In the genomic region with DNA sequence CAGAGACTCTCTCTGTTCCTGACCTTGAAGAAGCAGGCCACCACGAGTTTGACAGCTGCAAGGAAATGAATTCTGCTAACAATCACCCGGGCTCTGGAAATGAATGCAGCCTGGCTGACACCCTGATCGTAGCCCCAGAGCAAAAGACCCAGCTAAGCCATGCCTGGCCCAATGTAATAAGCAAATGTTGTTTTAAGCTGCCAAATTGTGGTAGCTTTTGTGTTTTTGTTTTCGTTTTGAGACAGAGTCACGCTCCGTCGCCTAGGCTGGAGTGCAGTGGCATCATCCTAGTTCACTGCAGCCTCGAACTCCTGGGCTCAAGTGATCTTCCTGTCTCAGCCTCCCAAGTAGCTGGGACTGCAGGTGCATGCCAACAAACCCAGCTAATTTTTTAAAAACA, we compare ENCODE assay signal across 27 cellular contexts. TPM values are rescaled to one million over a fixed set of nuclear protein-coding genes. Genes with fewer than 3 reads are reported as not detected.
DNase-seq lines count a peak whose midpoint lies in the region; ATAC-seq, FAIRE-seq and TF ChIP-seq lines count a peak whose summit lies in the region.
"Had no signal": no experiment of that assay in that cellular context is flagged by ENCODE, and none has a peak within 500 bp of the region (broad histone marks: within the 10 kb centered on the region; RNA-seq: fewer than 3 reads in every experiment).

No MANE protein-coding gene starts in this region.

- in situ Hi-C loops in HepG2 (cut with HindIII; ENCODE audit: extremely low pct_ligation_motif_present, low pct_unique_long_range_greater_than_20kb) = no loop called here

- TF ChIP-seq EP300 in HepG2 (IDR thresholded peaks at IDR 0.05; ENCODE audit: low read depth in 2 of 2, low read length in 2 of 2) (no peak), HepG2 (CRISPR knock-in tag; IDR thresholded peaks at IDR 0.05; ENCODE audit: borderline replicate concordance) (no peak)

- H3K4me3 ChIP-seq in HepG2 (replicated peaks in 1 of 3; ENCODE audit: insufficient read depth in 1 of 3, low read depth in 2 of 3, low read length in 3 of 3) = 0 out of 6 replicates have a peak overlapping the region, but pooled peaks of 1 of the 3 experiments have one; percentile 12
- no peak overlapping the region for H3K4me3 ChIP-seq in right lobe of liver
- no peak overlapping the region for H3K4me3 ChIP-seq in kidney (ENCODE audit: low read length in 2 of 2)
- H3K4me3 ChIP-seq: psoas muscle had no signal

- H3K9me3 ChIP-seq in HepG2 (ENCODE audit: low read length) (no peaks in the 10 kb centered on the region), right lobe of liver (no peaks in the 10 kb centered on the region), kidney (ENCODE audit: control insufficient read depth in 1 of 2, low read length in 2 of 2) (no peaks in the 10 kb centered on the region)
- H3K9me3 ChIP-seq: psoas muscle had no signal

- H3K4me1 ChIP-seq in HepG2 (ENCODE audit: insufficient read depth, low read length) (peaks cover 74% of the 10 kb centered on the region), right lobe of liver (peaks cover 0 to 44% (median 3%) of the 10 kb centered on the region in 4 donors), kidney (ENCODE audit: control insufficient read depth in 1 of 2, insufficient read depth in 1 of 2, low read depth in 1 of 2, low read length in 2 of 2) (no peaks in the 10 kb centered on the region)

- CTCF ChIA-PET in HepG2 (lab: Yijun Ruan, JAX; ENCODE audit: low intra/inter-chr PET ratio, low total read pairs) = no interaction called here

- intact Hi-C loops in HepG2 (cut with micrococcal nuclease; ENCODE audit: unreplicated experiment) = no loop called here
- intact Hi-C loops in right lobe of liver (cut with DNase I) = no loop called here
- intact Hi-C loops in kidney (cut with DNase I) = no loop called here

- H3K4me2 ChIP-seq in HepG2 (ENCODE audit: low read depth, low read length) = peak overlapping the region; percentile 60

- ATAC-seq in HepG2 (no peak), right lobe of liver (no peak), HG03280 (IDR thresholded peaks at IDR 0.05; ENCODE audit: unreplicated experiment) (peak; percentile 40), GM21717 (IDR thresholded peaks at IDR 0.05; ENCODE audit: unreplicated experiment) (no peak), HG03039 (IDR thresholded peaks at IDR 0.05; ENCODE audit: unreplicated experiment) (no peak)
- ATAC-seq: activated CD8-positive, alpha-beta T cell treated with anti-CD3 and anti-CD28 coated beads, Interleukin-2, amount 10 ng/mL, durations not matched to agents 7 days and 5 days had no signal

- FAIRE-seq in HepG2 (lab: Jason Lieb, UNC) = no peak
- FAIRE-seq in kidney (lab: Jason Lieb, UNC) = no peak
- FAIRE-seq: endothelial cell of umbilical vein, GM19239 had no signal

- no peaks in the 10 kb centered on the region for H4K20me1 ChIP-seq in HepG2 (ENCODE audit: insufficient read depth, low read length)

- TF ChIP-seq POLR2A in HepG2 (IDR thresholded peaks at IDR 0.05; ENCODE audit: insufficient read depth in 1 of 2, low read depth in 2 of 2, low read length in 2 of 2) = no peak
- no peak for TF ChIP-seq POLR2A in right lobe of liver (IDR thresholded peaks at IDR 0.05)

- no peaks in the 10 kb centered on the region for H3K36me3 ChIP-seq in HepG2 (replicated peaks in 1 of 2; ENCODE audit: control insufficient read depth in 1 of 2, insufficient read depth in 2 of 2, low read length in 2 of 2)
- H3K36me3 ChIP-seq in right lobe of liver = no peaks in the 10 kb centered on the region
- no peaks in the 10 kb centered on the region for H3K36me3 ChIP-seq in kidney (ENCODE audit: control insufficient read depth in 1 of 2, insufficient read depth in 2 of 2, low read length in 2 of 2)

- BruUV-seq in HepG2 (replicated peaks; lab: Mats Ljungman, UMichigan) = no TSS peak

- no peak for TF ChIP-seq CTCF in HepG2 (CRISPR knock-in tag; IDR thresholded peaks at IDR 0.05)
- TF ChIP-seq CTCF in right lobe of liver (IDR thresholded peaks at IDR 0.05) = no peak
- TF ChIP-seq CTCF in kidney (IDR thresholded peaks at IDR 0.05; ENCODE audit: borderline replicate concordance, extremely low read depth, insufficient read depth) = no peak

- no peak overlapping the region for H3K27ac ChIP-seq in HepG2 (ENCODE audit: extremely low read length, insufficient read depth, low read length)
- peak overlapping the region in 1 of 3 donors; percentile 40 for H3K27ac ChIP-seq in right lobe of liver
- H3K27ac ChIP-seq in kidney (ENCODE audit: low read depth in 2 of 2, low read length in 2 of 2) = no peak overlapping the region
- H3K27ac ChIP-seq: psoas muscle had no signal

- DNase-seq in HepG2 (ENCODE audit: low spot score) = no peak
- DNase-seq in right lobe of liver = no peak
- DNase-seq in kidney = peak; percentile 55
- no peak for DNase-seq in cortex of kidney (lab: John Stamatoyannopoulos, UW)
- DNase-seq in NCI-H2107 treated with DMSO at 0.1 percent for 48 hours (lab: John Stamatoyannopoulos, UW; ENCODE audit: unreplicated experiment) = no peak
- DNase-seq: 8988T; activated CD4-positive, CD25-positive, alpha-beta regulatory T cell treated with anti-CD3 and anti-CD28 coated beads, Interleukin-2, amount 50 U/mL, for 72 hours; activated CD8-positive, alpha-beta T cell treated with anti-CD3 and anti-CD28 coated beads, Interleukin-2, amount 10 ng/mL, durations not matched to agents 7 days and 5 days; activated gamma-delta T cell treated with Interleukin-2 at 50 U/mL for 16 hours; GDM1; glutamatergic neuron; GOT3; NCI-H1417 treated with DMSO at 0.1 percent for 48 hours; NCI-H524 treated with DMSO at 0.1 percent for 48 hours; psoas muscle; stimulated activated CD8-positive, alpha-beta memory T cell treated with anti-CD3 and anti-CD28 coated beads, Interleukin-4, amount 100 ng/mL, for 48 hours; T-helper 1 cell had no signal

- H3K79me2 ChIP-seq in HepG2 (ENCODE audit: insufficient read depth, low read length) = no peaks in the 10 kb centered on the region

- H3K9ac ChIP-seq in HepG2 (ENCODE audit: insufficient read depth, low read depth, low read length) (no peak overlapping the region), kidney (ENCODE audit: low read length in 2 of 2) (no peak overlapping the region)

- peaks cover 4 to 23% of the 10 kb centered on the region in 2 experiments; a peak in 4 of 5 replicates for H3K27me3 ChIP-seq in HepG2 (ENCODE audit: control insufficient read depth in 1 of 2, insufficient read depth in 2 of 2, low read length in 2 of 2)
- no peaks in the 10 kb centered on the region for H3K27me3 ChIP-seq in right lobe of liver

- no peak overlapping the region for H2AFZ ChIP-seq in HepG2 (ENCODE audit: low read length)

- POLR2A ChIA-PET in HepG2 (lab: Yijun Ruan, JAX) = no interaction called here

- no peak for TF ChIP-seq RAD21 in HepG2 (CRISPR knock-in tag; IDR thresholded peaks at IDR 0.05)

- WGBS in HepG2 (ENCODE audit: low lambda C conversion rate) = 8% methylated on average over 8 of the region's 8 CpGs
- WGBS in right lobe of liver (ENCODE audit: insufficient coverage, low coverage, low lambda C conversion rate, missing lambda C conversion rate) = 54% methylated on average over 5 of the region's 8 CpGs

RNA-seq across cellular contexts. Expression of a gene that starts 3.3 kb away (rescaled TPM):
- total RNA-seq in HepG2 (2016; rRNA removed; fragmentation: Illumina TruSeq; extraction: Trizol) (not detected in 2 replicates), right lobe of liver (10 to 100 TPM in 2 of 6 experiments, 1 to 10 TPM in 4; 1.8 to 41.2 (median 7.0) TPM), kidney (not detected)
- not detected in 2 replicates for total RNA-seq in HepG2 (2016; cell fraction: cytosol; rRNA removed; fragmentation: Illumina TruSeq; extraction: Trizol; ENCODE audit: low read depth)
- not detected in 2 replicates for total RNA-seq in HepG2 (2016; cell fraction: insoluble cytoplasmic fraction; rRNA removed; fragmentation: Illumina TruSeq; extraction: Trizol)
- total RNA-seq in HepG2 (2016; cell fraction: membrane; rRNA removed; fragmentation: Illumina TruSeq; extraction: Trizol) = not detected in 2 replicates
- not detected in 2 replicates for total RNA-seq in HepG2 (2016; cell fraction: nucleus; rRNA removed; fragmentation: Illumina TruSeq; extraction: Trizol)
- polyA plus RNA-seq in HepG2 (2011; rRNA removed) (not detected in 2 replicates), kidney (ENCODE audit: insufficient read depth, low read depth, low replicate concordance) (10.8 TPM)
- not detected in 2 replicates for polyA plus RNA-seq in HepG2 (2011; cell fraction: cytosol; rRNA removed)
- not detected in 2 replicates for polyA plus RNA-seq in HepG2 (2011; cell fraction: nucleus; rRNA removed)
- not detected in 2 replicates for polyA plus RNA-seq in HepG2 (2012)
- polyA plus RNA-seq in HepG2 (2016; cell fraction: cytosol; fragmentation: Illumina TruSeq; extraction: Trizol; ENCODE audit: low read depth) = not detected in 2 replicates
- polyA plus RNA-seq in HepG2 (2016; cell fraction: insoluble cytoplasmic fraction; fragmentation: Illumina TruSeq; extraction: Trizol; ENCODE audit: low read depth) = not detected in 2 replicates
- not detected in 2 replicates for polyA plus RNA-seq in HepG2 (2016; cell fraction: membrane; fragmentation: Illumina TruSeq; extraction: Trizol; ENCODE audit: low read depth)
- polyA plus RNA-seq in HepG2 (2016; cell fraction: nucleus; fragmentation: Illumina TruSeq; extraction: Trizol; ENCODE audit: insufficient read depth, low read depth) = not detected in 2 replicates
- polyA minus RNA-seq in HepG2 (2011; rRNA and poly(A)+ RNA removed; ENCODE audit: low replicate concordance) = not detected in 2 replicates
- polyA minus RNA-seq in HepG2 (2011; cell fraction: cytosol; rRNA and poly(A)+ RNA removed) = not detected in 2 replicates
- not detected in 2 replicates for polyA minus RNA-seq in HepG2 (2011; cell fraction: nucleus; rRNA and poly(A)+ RNA removed)
- total RNA-seq: activated CD8-positive, alpha-beta T cell treated with anti-CD3 and anti-CD28 coated beads, Interleukin-2, amount 10 ng/mL, durations not matched to agents 7 days and 5 days; endothelial cell of umbilical vein; kidney epithelial cell; lung microvascular endothelial cell; M059J; psoas muscle; RPMI7951; SK-MEL-5 had no signal
- polyA plus RNA-seq: endothelial cell of umbilical vein had no signal

RNA-seq across cellular contexts. Expression of a gene that starts 16.4 kb away (rescaled TPM):
- total RNA-seq in HepG2 (2016; rRNA removed; fragmentation: Illumina TruSeq; extraction: Trizol) (not detected in 2 replicates), right lobe of liver (under 1 TPM in 2 of 6 experiments, not detected in 4; 0.74 to 0.93 TPM), kidney (not detected)
- not detected in 2 replicates for total RNA-seq in HepG2 (2016; cell fraction: cytosol; rRNA removed; fragmentation: Illumina TruSeq; extraction: Trizol; ENCODE audit: low read depth)
- not detected in 2 replicates for total RNA-seq in HepG2 (2016; cell fraction: insoluble cytoplasmic fraction; rRNA removed; fragmentation: Illumina TruSeq; extraction: Trizol)
- not detected in 2 replicates for total RNA-seq in HepG2 (2016; cell fraction: membrane; rRNA removed; fragmentation: Illumina TruSeq; extraction: Trizol)
- not detected in 2 replicates for total RNA-seq in HepG2 (2016; cell fraction: nucleus; rRNA removed; fragmentation: Illumina TruSeq; extraction: Trizol)
- polyA plus RNA-seq in HepG2 (2011; rRNA removed) (0.12 and 0.21 TPM in 2 replicates), kidney (ENCODE audit: insufficient read depth, low read depth, low replicate concordance) (2.1 TPM)
- 0.22 and 0.74 TPM in 2 replicates for polyA plus RNA-seq in HepG2 (2011; cell fraction: cytosol; rRNA removed)
- polyA plus RNA-seq in HepG2 (2011; cell fraction: nucleus; rRNA removed) = 0.37 and 0.38 TPM in 2 replicates
- not detected in 2 replicates for polyA plus RNA-seq in HepG2 (2012)
- polyA plus RNA-seq in HepG2 (2016; cell fraction: cytosol; fragmentation: Illumina TruSeq; extraction: Trizol; ENCODE audit: low read depth) = not detected in 2 replicates
- polyA plus RNA-seq in HepG2 (2016; cell fraction: insoluble cytoplasmic fraction; fragmentation: Illumina TruSeq; extraction: Trizol; ENCODE audit: low read depth) = not detected in 2 replicates
- not detected in 2 replicates for polyA plus RNA-seq in HepG2 (2016; cell fraction: membrane; fragmentation: Illumina TruSeq; extraction: Trizol; ENCODE audit: low read depth)
- polyA plus RNA-seq in HepG2 (2016; cell fraction: nucleus; fragmentation: Illumina TruSeq; extraction: Trizol; ENCODE audit: insufficient read depth, low read depth) = not detected in 2 replicates
- not detected in 2 replicates for polyA minus RNA-seq in HepG2 (2011; rRNA and poly(A)+ RNA removed; ENCODE audit: low replicate concordance)
- polyA minus RNA-seq in HepG2 (2011; cell fraction: cytosol; rRNA and poly(A)+ RNA removed) = not detected in 2 replicates
- polyA minus RNA-seq in HepG2 (2011; cell fraction: nucleus; rRNA and poly(A)+ RNA removed) = not detected in 2 replicates
- total RNA-seq: activated CD8-positive, alpha-beta T cell treated with anti-CD3 and anti-CD28 coated beads, Interleukin-2, amount 10 ng/mL, durations not matched to agents 7 days and 5 days; endothelial cell of umbilical vein; kidney epithelial cell; lung microvascular endothelial cell; M059J; psoas muscle; RPMI7951; SK-MEL-5 had no signal
- polyA plus RNA-seq: endothelial cell of umbilical vein, psoas muscle had no signal

RNA-seq across cellular contexts. Expression of a gene that starts 22.2 kb away (rescaled TPM):
- total RNA-seq in HepG2 (2016; rRNA removed; fragmentation: Illumina TruSeq; extraction: Trizol) (187 and 201 TPM in 2 replicates), right lobe of liver (10 to 100 TPM; 27.8 to 59.1 (median 38.0) TPM), kidney (39.8 TPM)
- total RNA-seq in HepG2 (2016; cell fraction: cytosol; rRNA removed; fragmentation: Illumina TruSeq; extraction: Trizol; ENCODE audit: low read depth) = 73.7 and 85.4 TPM in 2 replicates
- total RNA-seq in HepG2 (2016; cell fraction: insoluble cytoplasmic fraction; rRNA removed; fragmentation: Illumina TruSeq; extraction: Trizol) = 186 and 201 TPM in 2 replicates
- 110 and 125 TPM in 2 replicates for total RNA-seq in HepG2 (2016; cell fraction: membrane; rRNA removed; fragmentation: Illumina TruSeq; extraction: Trizol)
- 63.7 and 71.2 TPM in 2 replicates for total RNA-seq in HepG2 (2016; cell fraction: nucleus; rRNA removed; fragmentation: Illumina TruSeq; extraction: Trizol)
- polyA plus RNA-seq in HepG2 (2011; rRNA removed) (89.8 and 96.6 TPM in 2 replicates), kidney (ENCODE audit: insufficient read depth, low read depth, low replicate concordance) (109 TPM)
- polyA plus RNA-seq in HepG2 (2011; cell fraction: cytosol; rRNA removed) = 91.9 and 140 TPM in 2 replicates
- polyA plus RNA-seq in HepG2 (2011; cell fraction: nucleus; rRNA removed) = 52.3 and 57.4 TPM in 2 replicates
- 67.7 and 77.8 TPM in 2 replicates for polyA plus RNA-seq in HepG2 (2012)
- polyA plus RNA-seq in HepG2 (2016; cell fraction: cytosol; fragmentation: Illumina TruSeq; extraction: Trizol; ENCODE audit: low read depth) = 65.7 and 79.0 TPM in 2 replicates
- polyA plus RNA-seq in HepG2 (2016; cell fraction: insoluble cytoplasmic fraction; fragmentation: Illumina TruSeq; extraction: Trizol; ENCODE audit: low read depth) = 195 and 204 TPM in 2 replicates
- polyA plus RNA-seq in HepG2 (2016; cell fraction: membrane; fragmentation: Illumina TruSeq; extraction: Trizol; ENCODE audit: low read depth) = 80.8 and 93.5 TPM in 2 replicates
- polyA plus RNA-seq in HepG2 (2016; cell fraction: nucleus; fragmentation: Illumina TruSeq; extraction: Trizol; ENCODE audit: insufficient read depth, low read depth) = 120 and 125 TPM in 2 replicates
- 22.4 and 55.0 TPM in 2 replicates for polyA minus RNA-seq in HepG2 (2011; rRNA and poly(A)+ RNA removed; ENCODE audit: low replicate concordance)
- polyA minus RNA-seq in HepG2 (2011; cell fraction: cytosol; rRNA and poly(A)+ RNA removed) = 24.7 and 35.9 TPM in 2 replicates
- 13.3 and 16.5 TPM in 2 replicates for polyA minus RNA-seq in HepG2 (2011; cell fraction: nucleus; rRNA and poly(A)+ RNA removed)

RNA-seq across cellular contexts. Expression of a gene that starts 24.7 kb away (rescaled TPM):
- total RNA-seq in HepG2 (2016; rRNA removed; fragmentation: Illumina TruSeq; extraction: Trizol) = not detected in 2 replicates
- total RNA-seq in HepG2 (2016; cell fraction: cytosol; rRNA removed; fragmentation: Illumina TruSeq; extraction: Trizol; ENCODE audit: low read depth) = not detected in 2 replicates
- 0.22 TPM in 1 of 2 replicates, not detected in the other for total RNA-seq in HepG2 (2016; cell fraction: insoluble cytoplasmic fraction; rRNA removed; fragmentation: Illumina TruSeq; extraction: Trizol)
- not detected in 2 replicates for total RNA-seq in HepG2 (2016; cell fraction: membrane; rRNA removed; fragmentation: Illumina TruSeq; extraction: Trizol)
- 0.72 and 1.5 TPM in 2 replicates for total RNA-seq in HepG2 (2016; cell fraction: nucleus; rRNA removed; fragmentation: Illumina TruSeq; extraction: Trizol)
- polyA plus RNA-seq in HepG2 (2011; rRNA removed) = 0.22 and 0.28 TPM in 2 replicates
- not detected in 2 replicates for polyA plus RNA-seq in HepG2 (2011; cell fraction: cytosol; rRNA removed)
- 2.9 and 3.0 TPM in 2 replicates for polyA plus RNA-seq in HepG2 (2011; cell fraction: nucleus; rRNA removed)
- 0.37 TPM in 1 of 2 replicates, not detected in the other for polyA plus RNA-seq in HepG2 (2012)
- polyA plus RNA-seq in HepG2 (2016; cell fraction: cytosol; fragmentation: Illumina TruSeq; extraction: Trizol; ENCODE audit: low read depth) = not detected in 2 replicates
- polyA plus RNA-seq in HepG2 (2016; cell fraction: insoluble cytoplasmic fraction; fragmentation: Illumina TruSeq; extraction: Trizol; ENCODE audit: low read depth) = not detected in 2 replicates
- polyA plus RNA-seq in HepG2 (2016; cell fraction: membrane; fragmentation: Illumina TruSeq; extraction: Trizol; ENCODE audit: low read depth) = not detected in 2 replicates
- polyA plus RNA-seq in HepG2 (2016; cell fraction: nucleus; fragmentation: Illumina TruSeq; extraction: Trizol; ENCODE audit: insufficient read depth, low read depth) = 0.96 and 1.2 TPM in 2 replicates
- 0.21 and 1.1 TPM in 2 replicates for polyA minus RNA-seq in HepG2 (2011; rRNA and poly(A)+ RNA removed; ENCODE audit: low replicate concordance)
- not detected in 2 replicates for polyA minus RNA-seq in HepG2 (2011; cell fraction: cytosol; rRNA and poly(A)+ RNA removed)
- polyA minus RNA-seq in HepG2 (2011; cell fraction: nucleus; rRNA and poly(A)+ RNA removed) = 5.0 and 7.0 TPM in 2 replicates
- under 1 TPM in 3 of 6 experiments, not detected in 3; 0.55 to 0.81 (median 0.66) TPM for total RNA-seq in right lobe of liver
- total RNA-seq in kidney = not detected
- polyA plus RNA-seq in kidney (ENCODE audit: insufficient read depth, low read depth, low replicate concordance) = not detected
- total RNA-seq: kidney epithelial cell, lung microvascular endothelial cell, M059J, psoas muscle, RPMI7951, SK-MEL-5 had no signal
- polyA plus RNA-seq: endothelial cell of umbilical vein had no signal
